In the genomic region with DNA sequence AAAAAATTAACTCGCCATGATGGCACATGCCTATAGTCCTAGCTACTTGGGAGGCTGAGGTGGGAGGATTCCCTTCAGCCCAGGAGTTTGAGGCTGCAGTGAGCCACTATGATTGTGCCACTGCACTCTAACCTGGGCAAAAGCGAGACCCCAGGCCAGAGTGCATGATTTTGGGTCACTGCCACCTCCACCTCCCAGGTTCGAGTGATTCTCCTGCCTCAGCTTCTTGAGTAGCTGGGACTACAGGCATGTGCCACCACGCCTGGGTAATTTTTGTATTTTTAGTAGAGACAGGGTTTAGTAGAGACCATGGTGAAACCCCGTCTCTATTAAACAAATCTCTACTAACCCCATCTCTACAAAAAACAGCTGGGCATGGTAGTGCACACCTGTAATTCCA, we compare ENCODE assay signal across 2 cellular contexts. TPM values are rescaled to one million over a fixed set of nuclear protein-coding genes. Genes with fewer than 3 reads are reported as not detected.
"Had no signal": no experiment of that assay in that cellular context is flagged by ENCODE, and none has a peak within 500 bp of the region (broad histone marks: within the 10 kb centered on the region; RNA-seq: fewer than 3 reads in every experiment).

No MANE protein-coding gene starts in this region.

RNA-seq across cellular contexts. Expression of a gene that starts 18.5 kb away (rescaled TPM):
- total RNA-seq: vagina had no signal

RNA-seq across cellular contexts. Expression of a gene that starts 26.7 kb away (rescaled TPM):
- total RNA-seq: urinary bladder had no signal
